1 cellular context compared by ENCODE assay signal in genomic region chr3:191415566-191415965, GRCh38.
TF ChIP-seq lines count a peak whose summit lies in the region.

No MANE protein-coding gene starts in this region.

TF ChIP-seq in IMR-90, 13 proteins besides CTCF, POLR2A, EP300 and RAD21 (continued from another document):
- TF ChIP-seq RFX5 (IDR thresholded peaks at IDR 0.05; ENCODE audit: low read depth, low read length) (no peak), FOS (IDR thresholded peaks at IDR 0.05; ENCODE audit: low read depth, low read length) (no peak), CEBPB (IDR thresholded peaks at IDR 0.05; ENCODE audit: low read depth, low read length) (no peak), MAFK (IDR thresholded peaks at IDR 0.05; ENCODE audit: low read depth, low read length) (no peak), MXI1 (IDR thresholded peaks at IDR 0.05; ENCODE audit: borderline replicate concordance, low read depth, low read length) (no peak)
